Comparison of ENCODE assay signal across 23 cellular contexts in genomic region chr2:48512586-48512985, GRCh38.
"Had no signal": no experiment of that assay in that cellular context is flagged by ENCODE, and none has a peak within 500 bp of the region (broad histone marks: within the 10 kb centered on the region; RNA-seq: fewer than 3 reads in every experiment).

No MANE protein-coding gene starts in this region.

- H3K9me3 Mint-ChIP-seq: activated CD4-positive, alpha-beta T cell treated with anti-CD3 and anti-CD28 coated beads, Interleukin-2, amount 10 ng/mL, durations not matched to agents 24 days and 14 days; activated T-cell treated with anti-CD3 and anti-CD28 coated beads, Interleukin-2, amount 50 U/mL, for 4 hours; dendritic cell treated with granulocyte-macrophage colony-stimulating factor and Interleukin-4, amounts not matched to agents 40 ng/mL and 50 ng/mL, for 4 days; naive B cell; neural progenitor cell; T-cell had no signal

- H3K27ac Mint-ChIP-seq: activated CD4-positive, alpha-beta T cell treated with anti-CD3 and anti-CD28 coated beads, Interleukin-2, amount 10 ng/mL, durations not matched to agents 24 days and 14 days; dendritic cell treated with granulocyte-macrophage colony-stimulating factor and Interleukin-4, amounts not matched to agents 40 ng/mL and 50 ng/mL, for 4 days; neural progenitor cell had no signal

- DNase-seq: activated CD4-positive, alpha-beta T cell treated with anti-CD3 and anti-CD28 coated beads, Interleukin-2, amount 10 ng/mL, durations not matched to agents 24 days and 14 days; activated CD8-positive, alpha-beta memory T cell treated with anti-CD3 and anti-CD28 coated beads, Interleukin-2, amount 50 U/mL, for 4 hours; activated naive CD4-positive, alpha-beta T cell treated with anti-CD3 and anti-CD28 coated beads, Interleukin-2, amount 50 U/mL, for 16 hours; activated T-cell treated with anti-CD3 and anti-CD28 coated beads, Interleukin-2, amount 50 U/mL, for 4 hours; adrenal gland; cerebellar nuclear complex; effector CD8-positive, alpha-beta T cell; esophagus squamous epithelium; head of caudate nucleus; kidney glomerular epithelial cell; left ventricle myocardium superior; mucosa of descending colon; naive B cell; stimulated activated CD4-positive, alpha-beta T cell treated with anti-CD3 and anti-CD28 coated beads, Interleukin-15, amount 100 ng/mL, for 24 hours; stimulated activated CD4-positive, alpha-beta T cell treated with anti-CD3 and anti-CD28 coated beads, Interleukin-2, amount 100 ng/mL, for 48 hours; stomach; T-cell; T-helper 9 cell; trophoblast cell had no signal

- H3K27me3 ChIP-seq: adrenal gland, esophagus squamous epithelium, neural progenitor cell, right atrium auricular region, stomach had no signal

- H3K4me3 ChIP-seq: adrenal gland, esophagus squamous epithelium, mucosa of descending colon, neural progenitor cell, prostate gland, right atrium auricular region, stomach had no signal

- H2AFZ ChIP-seq: neural progenitor cell had no signal

- H3K4me3 Mint-ChIP-seq: activated CD4-positive, alpha-beta T cell treated with anti-CD3 and anti-CD28 coated beads, Interleukin-2, amount 10 ng/mL, durations not matched to agents 24 days and 14 days; activated T-cell treated with anti-CD3 and anti-CD28 coated beads, Interleukin-2, amount 50 U/mL, for 4 hours; dendritic cell treated with granulocyte-macrophage colony-stimulating factor and Interleukin-4, amounts not matched to agents 40 ng/mL and 50 ng/mL, for 4 days; naive B cell; neural progenitor cell; T-cell had no signal

- H3K4me1 ChIP-seq: neural progenitor cell had no signal

- H3K9ac ChIP-seq: neural progenitor cell had no signal

- H3K36me3 ChIP-seq: neural progenitor cell, prostate gland had no signal

- ATAC-seq: activated T-cell treated with anti-CD3 and anti-CD28 coated beads, Interleukin-2, amount 50 U/mL, for 4 hours; left ventricle myocardium superior; mucosa of descending colon; T-cell had no signal

- H3K27me3 Mint-ChIP-seq: activated CD4-positive, alpha-beta T cell treated with anti-CD3 and anti-CD28 coated beads, Interleukin-2, amount 10 ng/mL, durations not matched to agents 24 days and 14 days; dendritic cell treated with granulocyte-macrophage colony-stimulating factor and Interleukin-4, amounts not matched to agents 40 ng/mL and 50 ng/mL, for 4 days; naive B cell; T-cell had no signal

- H3K4me2 ChIP-seq: neural progenitor cell had no signal

- H3K4me1 Mint-ChIP-seq: naive B cell had no signal

- H3K27ac ChIP-seq: neural progenitor cell, prostate gland, right atrium auricular region had no signal

- H3K9me3 ChIP-seq: adrenal gland, esophagus squamous epithelium, mucosa of descending colon, prostate gland, right atrium auricular region, stomach had no signal
